In genomic region chr17:61539728-61540127, GRCh38 we compare ENCODE assay signal across 13 cellular contexts. TPM values are rescaled to one million over a fixed set of nuclear protein-coding genes. Genes with fewer than 3 reads are reported as not detected.
"Had no signal": no experiment of that assay in that cellular context is flagged by ENCODE, and none has a peak within 500 bp of the region (broad histone marks: within the 10 kb centered on the region; RNA-seq: fewer than 3 reads in every experiment).

No MANE protein-coding gene starts in this region.

RNA-seq across cellular contexts. Expression of gene NACA2, which starts 51.3 kb away (rescaled TPM):
- total RNA-seq: stomach, suprapubic skin, temporal lobe, thoracic aorta, thyroid gland, tibial nerve, transverse colon, upper lobe of left lung, upper lobe of right lung, ureter, urinary bladder, uterus, vagina had no signal
- polyA plus RNA-seq: urinary bladder had no signal
